Comparison of ENCODE assay signal across 35 cellular contexts in the genomic region with DNA sequence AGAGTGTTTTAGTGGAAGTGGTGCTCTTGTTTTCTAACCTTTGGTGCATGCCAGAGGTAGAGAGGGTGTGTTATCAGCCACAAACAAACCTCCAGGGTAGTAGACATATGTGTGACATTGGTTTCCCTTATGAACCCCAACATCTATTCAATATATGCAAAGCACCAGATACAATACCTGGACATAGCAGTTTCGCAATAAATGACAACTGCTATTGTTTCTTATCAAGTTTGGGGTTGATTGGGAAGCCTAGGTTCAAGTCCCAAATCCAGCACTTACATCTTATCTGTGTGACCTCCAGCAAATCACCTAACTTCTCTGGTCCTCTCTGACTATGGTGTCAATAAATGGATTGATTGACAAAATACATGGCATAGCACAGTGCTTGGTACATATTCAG.
DNase-seq lines count a peak whose midpoint lies in the region; ATAC-seq, FAIRE-seq and TF ChIP-seq lines count a peak whose summit lies in the region.
"Had no signal": no experiment of that assay in that cellular context is flagged by ENCODE, and none has a peak within 500 bp of the region (broad histone marks: within the 10 kb centered on the region; RNA-seq: fewer than 3 reads in every experiment).

No MANE protein-coding gene starts in this region.

- intact Hi-C loops in IMR-90 (cut with micrococcal nuclease), result no loop called here
- intact Hi-C loops in kidney (cut with DNase I), result no loop called here

- no TSS peak for BruUV-seq in IMR-90 (replicated peaks; lab: Mats Ljungman, UMichigan)

- no peak overlapping the region for H2BK15ac ChIP-seq in IMR-90 (ENCODE audit: low read depth, low read length)
- H2BK15ac ChIP-seq in mesendoderm (replicated peaks; ENCODE audit: low read depth), result no peak overlapping the region

- TF ChIP-seq POLR2A in IMR-90 (IDR thresholded peaks at IDR 0.05; ENCODE audit: low read depth, low read length), result no peak

- no peak overlapping the region for H4K91ac ChIP-seq in IMR-90 (ENCODE audit: insufficient read depth, low read depth, low read length)

- H4K5ac ChIP-seq in IMR-90 (ENCODE audit: low read depth, low read length) (no peak overlapping the region), mesendoderm (ENCODE audit: low read length) (no peak overlapping the region)

- H3K4me1 ChIP-seq in IMR-90 (ENCODE audit: control insufficient read depth, insufficient read depth, low read length) (no peaks in the 10 kb centered on the region), mesendoderm (ENCODE audit: control insufficient read depth, low read depth, low read length) (peaks cover 11% of the 10 kb centered on the region), kidney (ENCODE audit: control insufficient read depth in 1 of 2, insufficient read depth in 1 of 2, low read depth in 1 of 2, low read length in 2 of 2) (no peaks in the 10 kb centered on the region)
- H3K4me1 ChIP-seq: BE2C, Caco-2 had no signal

- in situ Hi-C loops in IMR-90 (cut with MboI; ENCODE audit: low sequenced_read_pairs), result no loop called here

- H3K56ac ChIP-seq in IMR-90 (ENCODE audit: extremely low read depth, insufficient read depth, low read length) (no peak overlapping the region), mesendoderm (ENCODE audit: low read length) (no peak overlapping the region)

- no peak overlapping the region for H3K4me3 Mint-ChIP-seq in nephron
- H3K4me3 Mint-ChIP-seq: B cell; CD14-positive monocyte; CD4-positive, alpha-beta memory T cell; CD4-positive, alpha-beta T cell; CD4-positive, CD25-positive, alpha-beta regulatory T cell; CD8-positive, alpha-beta memory T cell; CD8-positive, alpha-beta T cell had no signal

- CTCF ChIA-PET in IMR-90 (lab: Yijun Ruan, JAX), result no interaction called here

- H3K9ac ChIP-seq in IMR-90 (ENCODE audit: low read depth, low read length) (no peak overlapping the region), mesendoderm (ENCODE audit: low read length) (no peak overlapping the region), kidney (ENCODE audit: low read length in 2 of 2) (no peak overlapping the region)
- H3K9ac ChIP-seq: BLaER1; BLaER1 treated with 17β-estradiol and CSF1 and Interleukin-3, amounts not matched to agents 10 nM and 100 nM had no signal

- H3K9me3 ChIP-seq in IMR-90 (ENCODE audit: control insufficient read depth, insufficient read depth, low read length) (no peaks in the 10 kb centered on the region), kidney (ENCODE audit: control insufficient read depth in 1 of 2, low read length in 2 of 2) (no peaks in the 10 kb centered on the region)
- H3K9me3 ChIP-seq: A549; BE2C; BLaER1; BLaER1 treated with 17β-estradiol and CSF1 and Interleukin-3, amounts not matched to agents 10 nM and 100 nM; Caco-2 had no signal

- no peak for TF ChIP-seq RAD21 in IMR-90 (IDR thresholded peaks at IDR 0.05; ENCODE audit: low read length)

- no peak overlapping the region for H3K4me3 ChIP-seq in IMR-90 (ENCODE audit: insufficient read depth, low read depth, low read length)
- no peak overlapping the region for H3K4me3 ChIP-seq in mesendoderm (ENCODE audit: low read length)
- no peak overlapping the region for H3K4me3 ChIP-seq in kidney (ENCODE audit: low read length in 2 of 2)
- H3K4me3 ChIP-seq: A549; BLaER1; BLaER1 treated with 17β-estradiol and CSF1 and Interleukin-3, amounts not matched to agents 10 nM and 100 nM had no signal

- dilution Hi-C loops in IMR-90 (cut with HindIII; ENCODE audit: low sequenced_read_pairs, unreplicated experiment), result no loop called here

- H2BK20ac ChIP-seq in IMR-90 (ENCODE audit: low read depth, low read length), result no peak overlapping the region

- no peaks in the 10 kb centered on the region for H3K79me2 ChIP-seq in mesendoderm (ENCODE audit: control insufficient read depth, insufficient read depth, low read length)

- H4K8ac ChIP-seq in IMR-90 (ENCODE audit: low read depth in 2 of 2, low read length in 2 of 2) (no peak overlapping the region), mesendoderm (ENCODE audit: low read depth, low read length) (no peak overlapping the region)

- H3K27ac Mint-ChIP-seq in nephron, result peak overlapping the region in 2 of 3 experiments; percentile 32 to 50
- H3K27ac Mint-ChIP-seq: B cell; CD14-positive monocyte; CD4-positive, alpha-beta memory T cell; CD4-positive, alpha-beta T cell; CD4-positive, CD25-positive, alpha-beta regulatory T cell; CD8-positive, alpha-beta memory T cell; CD8-positive, alpha-beta T cell had no signal

- TF ChIP-seq CTCF in IMR-90 (conservative IDR thresholded peaks at IDR 0.05; ENCODE audit: low read depth, low read length) (no peak), nephron (IDR thresholded peaks at IDR 0.05; ENCODE audit: unreplicated experiment in 3 of 3) (no peak), kidney (IDR thresholded peaks at IDR 0.05; ENCODE audit: borderline replicate concordance, extremely low read depth, insufficient read depth) (no peak)

- no peak for FAIRE-seq in kidney (lab: Jason Lieb, UNC)
- FAIRE-seq: A204.1, A549, D721Med had no signal

- H3K79me1 ChIP-seq in IMR-90 (ENCODE audit: low read depth in 1 of 2, low read length in 2 of 2) (no peaks in the 10 kb centered on the region), mesendoderm (ENCODE audit: low read length) (no peaks in the 10 kb centered on the region)

- H2BK5ac ChIP-seq in IMR-90 (ENCODE audit: low read depth, low read length, poor library complexity, severe bottlenecking) (no peak overlapping the region), mesendoderm (ENCODE audit: low read length) (no peak overlapping the region)

- H3K27me3 ChIP-seq in IMR-90 (ENCODE audit: control insufficient read depth, insufficient read depth, low read length), result peaks cover 2% of the 10 kb centered on the region
- H3K27me3 ChIP-seq in mesendoderm (ENCODE audit: insufficient read depth, low read length, poor library complexity), result no peaks in the 10 kb centered on the region
- H3K27me3 ChIP-seq: BE2C; BLaER1; BLaER1 treated with 17β-estradiol and CSF1 and Interleukin-3, amounts not matched to agents 10 nM and 100 nM had no signal

- no peak for DNase-seq in IMR-90
- DNase-seq in mesendoderm, result no peak
- no peak for DNase-seq in activated CD8-positive, alpha-beta memory T cell treated with anti-CD3 and anti-CD28 coated beads, Interleukin-2, amount 50 U/mL, for 48 hours
- DNase-seq in kidney, result no peak
- DNase-seq: 8988T; ACHN; AML-193; BE2C; C1 segment of cervical spinal cord; Caco-2; Calu3; CD4-positive, alpha-beta memory T cell; CD4-positive, alpha-beta T cell; CD4-positive, CD25-positive, alpha-beta regulatory T cell; CD8-positive, alpha-beta memory T cell; CD8-positive, alpha-beta T cell; COR-L47; DMS 273 treated with DMSO at 0.1 percent for 48 hours; DMS153; DMS53; DMS79; DMS79 treated with DMSO at 0.1 percent for 48 hours; DND-41; EL had no signal

- H3K4ac ChIP-seq in IMR-90 (ENCODE audit: low read depth, low read length) (no peak overlapping the region), mesendoderm (ENCODE audit: low read depth, low read length) (peak overlapping the region; percentile 60)

- no peak overlapping the region for H2AFZ ChIP-seq in IMR-90 (replicated peaks; ENCODE audit: low read length, poor library complexity)

- H3K36me3 Mint-ChIP-seq in nephron (ENCODE audit: low read depth), result no peaks in the 10 kb centered on the region
- H3K36me3 Mint-ChIP-seq: CD14-positive monocyte; CD4-positive, alpha-beta memory T cell; CD4-positive, CD25-positive, alpha-beta regulatory T cell; CD8-positive, alpha-beta memory T cell; CD8-positive, alpha-beta T cell had no signal

- peaks cover 2% of the 10 kb centered on the region for H3K9me3 Mint-ChIP-seq in nephron
- H3K9me3 Mint-ChIP-seq: CD4-positive, alpha-beta memory T cell; CD4-positive, alpha-beta T cell; CD8-positive, alpha-beta T cell had no signal

- H3K18ac ChIP-seq in IMR-90 (ENCODE audit: low read depth, low read length) (no peak overlapping the region), mesendoderm (ENCODE audit: low read length) (no peak overlapping the region)

- WGBS in IMR-90 (ENCODE audit: extremely low coverage in 2 of 2, insufficient read length in 1 of 2), 2 experiments, result no CpG with 5 or more reads among the region's 1 CpG
- WGBS in mesendoderm (ENCODE audit: extremely low coverage, insufficient coverage, low lambda C conversion rate), result no CpG with 5 or more reads among the region's 1 CpG

- H3K4me2 ChIP-seq in IMR-90 (ENCODE audit: low read depth, low read length), result no peak overlapping the region
- H3K4me2 ChIP-seq in mesendoderm (ENCODE audit: low read length), result no peak overlapping the region
- H3K4me2 ChIP-seq: A549, BLaER1 had no signal

- H3K27me3 Mint-ChIP-seq in nephron (ENCODE audit: low read depth), result no peaks in the 10 kb centered on the region
- H3K27me3 Mint-ChIP-seq: CD4-positive, CD25-positive, alpha-beta regulatory T cell had no signal

- ATAC-seq in IMR-90 (ENCODE audit: low read depth) (no peak), esophagus mucosa (no peak)
- ATAC-seq: CD8-positive, alpha-beta T cell had no signal

- H2AK5ac ChIP-seq in IMR-90 (ENCODE audit: low read depth, low read length), result no peak overlapping the region
- H2AK5ac ChIP-seq in mesendoderm (ENCODE audit: low read length), result peak overlapping the region; percentile 44

- no peak overlapping the region for H3K14ac ChIP-seq in IMR-90 (replicated peaks; ENCODE audit: low read depth, low read length)

- H4K20me1 ChIP-seq in IMR-90 (ENCODE audit: insufficient read depth, low read length), result no peaks in the 10 kb centered on the region
- H4K20me1 ChIP-seq: BLaER1; BLaER1 treated with 17β-estradiol and CSF1 and Interleukin-3, amounts not matched to agents 10 nM and 100 nM had no signal

- H3K36me3 ChIP-seq in IMR-90 (ENCODE audit: control insufficient read depth, insufficient read depth, low read length) (no peaks in the 10 kb centered on the region), mesendoderm (ENCODE audit: control insufficient read depth, insufficient read depth, low read length) (no peaks in the 10 kb centered on the region), kidney (ENCODE audit: control insufficient read depth in 1 of 2, insufficient read depth in 2 of 2, low read length in 2 of 2) (no peaks in the 10 kb centered on the region)
- H3K36me3 ChIP-seq: BE2C; BLaER1; BLaER1 treated with 17β-estradiol and CSF1 and Interleukin-3, amounts not matched to agents 10 nM and 100 nM had no signal

- H3K9me1 ChIP-seq in IMR-90 (ENCODE audit: insufficient read depth, low read length), result peaks cover 2% of the 10 kb centered on the region; the same call in 1 of the 2 replicates

- H3K23ac ChIP-seq in IMR-90 (ENCODE audit: low read depth, low read length) (no peak overlapping the region), mesendoderm (ENCODE audit: low read length) (no peak overlapping the region)

- no peak overlapping the region for H2AK9ac ChIP-seq in IMR-90 (replicated peaks; ENCODE audit: low read depth, low read length, poor library complexity)

- H3K27ac ChIP-seq in IMR-90 (ENCODE audit: insufficient read depth, low read length) (no peak overlapping the region), mesendoderm (ENCODE audit: low read depth, low read length) (no peak overlapping the region), kidney (ENCODE audit: low read depth in 2 of 2, low read length in 2 of 2) (no peak overlapping the region)
- H3K27ac ChIP-seq: 22Rv1; A549; BLaER1; BLaER1 treated with 17β-estradiol and CSF1 and Interleukin-3, amounts not matched to agents 10 nM and 100 nM; C4-2B had no signal

- peaks cover 16% of the 10 kb centered on the region for H3K4me1 Mint-ChIP-seq in nephron
- H3K4me1 Mint-ChIP-seq: B cell; CD14-positive monocyte; CD4-positive, alpha-beta memory T cell; CD4-positive, CD25-positive, alpha-beta regulatory T cell; CD8-positive, alpha-beta memory T cell had no signal

- POLR2A ChIA-PET in IMR-90 (lab: Charles Lee; ENCODE audit: unreplicated experiment), result no interaction called here

- H2BK120ac ChIP-seq in IMR-90 (ENCODE audit: low read depth, low read length) (no peak overlapping the region), mesendoderm (ENCODE audit: low read depth, low read length) (no peak overlapping the region)
